Comparison of ENCODE assay signal across 9 cellular contexts in the genomic region with DNA sequence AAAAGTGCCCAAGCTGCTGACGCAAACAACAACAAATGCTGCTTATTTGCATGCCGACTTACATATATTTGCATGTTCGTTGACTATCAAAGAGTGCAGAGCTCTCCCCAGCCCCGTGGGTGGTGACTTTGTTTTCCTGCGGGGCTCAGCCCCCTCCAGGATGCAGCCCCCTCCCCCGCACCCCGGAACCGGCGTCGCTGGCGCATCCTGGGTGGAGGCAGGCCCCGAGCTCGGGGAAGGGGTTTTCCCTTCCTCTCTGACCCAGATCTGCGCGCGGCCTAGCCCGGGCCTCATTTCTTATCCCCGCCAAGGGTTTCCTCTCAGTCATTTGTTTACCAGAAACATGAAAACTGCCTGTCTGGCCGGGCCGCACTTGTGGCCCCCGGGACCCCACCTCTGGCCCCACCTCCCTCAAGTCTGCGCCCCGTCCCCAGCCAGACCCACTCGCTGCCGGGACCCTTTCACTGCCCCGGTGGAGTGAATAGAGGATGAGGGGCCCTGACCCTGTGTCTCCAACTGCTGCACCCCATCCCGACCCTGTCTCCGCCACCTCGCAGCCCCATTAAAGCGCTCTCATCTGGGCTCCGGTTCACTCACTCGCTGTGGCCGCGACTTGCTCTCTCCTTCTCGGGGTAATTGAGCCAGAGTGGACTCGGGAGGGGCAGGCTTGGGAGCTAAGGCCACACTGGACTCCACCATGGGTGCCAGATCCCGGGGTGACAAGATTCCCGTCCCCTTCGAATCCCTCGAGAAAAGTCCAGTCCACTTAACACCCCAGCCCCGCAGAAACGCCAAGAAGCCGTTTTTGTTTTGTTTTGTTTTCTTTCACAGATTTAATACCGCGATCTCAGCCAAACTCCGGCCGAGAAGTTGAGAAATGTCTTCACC. TPM values are rescaled to one million over a fixed set of nuclear protein-coding genes. Genes with fewer than 3 reads are reported as not detected.
DNase-seq lines count a peak whose midpoint lies in the region; ATAC-seq, FAIRE-seq and TF ChIP-seq lines count a peak whose summit lies in the region.
"Had no signal": no experiment of that assay in that cellular context is flagged by ENCODE, and none has a peak within 500 bp of the region (broad histone marks: within the 10 kb centered on the region; RNA-seq: fewer than 3 reads in every experiment).

No MANE protein-coding gene starts in this region.

- H3K36me3 ChIP-seq in KOPT-K1 (ENCODE audit: insufficient read depth, low read length) (no peaks in the 10 kb centered on the region; the same call in 1 of the 2 replicates), kidney (ENCODE audit: control insufficient read depth in 1 of 2, insufficient read depth in 2 of 2, low read length in 2 of 2) (no peaks in the 10 kb centered on the region), small intestine (ENCODE audit: control insufficient read depth in 2 of 2, insufficient read depth in 2 of 2, low read length in 2 of 2) (peaks cover 3 to 6% of the 10 kb centered on the region in 2 donors)
- H3K36me3 ChIP-seq: SJCRH30 had no signal

- TF ChIP-seq CTCF in kidney (IDR thresholded peaks at IDR 0.05; ENCODE audit: borderline replicate concordance, extremely low read depth, insufficient read depth) = no peak

- H3K27ac ChIP-seq in KOPT-K1 (ENCODE audit: low read depth, low read length, poor library complexity, severe bottlenecking) (peak overlapping the region; percentile 47), kidney (ENCODE audit: low read depth in 2 of 2, low read length in 2 of 2) (no peak overlapping the region), small intestine (ENCODE audit: low read depth in 1 of 2, low read length in 1 of 2) (peak overlapping the region in 1 of 2 donors; percentile 77)
- H3K27ac ChIP-seq: SJCRH30 had no signal

- peaks cover 0 to 4% of the 10 kb centered on the region in 2 donors for H3K27me3 ChIP-seq in small intestine (ENCODE audit: control insufficient read depth in 2 of 2, insufficient read depth in 2 of 2, low read length in 2 of 2)
- H3K27me3 ChIP-seq: SJCRH30 had no signal

- ATAC-seq in HG03520 (IDR thresholded peaks at IDR 0.05; ENCODE audit: unreplicated experiment) (no peak), HG02571 (IDR thresholded peaks at IDR 0.05; ENCODE audit: unreplicated experiment) (no peak)

- intact Hi-C loops in kidney (cut with DNase I) = no loop called here

- peak overlapping the region in 1 of 2 donors; percentile 12 for H3K9ac ChIP-seq in kidney (ENCODE audit: low read length in 2 of 2)

- FAIRE-seq in kidney (lab: Jason Lieb, UNC) (no peak), small intestine (lab: Jason Lieb, UNC) (no peak)

- no peaks in the 10 kb centered on the region for H3K4me1 ChIP-seq in kidney (ENCODE audit: control insufficient read depth in 1 of 2, insufficient read depth in 1 of 2, low read depth in 1 of 2, low read length in 2 of 2)
- no peaks in the 10 kb centered on the region for H3K4me1 ChIP-seq in small intestine (ENCODE audit: control insufficient read depth in 2 of 2, insufficient read depth in 1 of 2, low read depth in 1 of 2, low read length in 1 of 2)
- H3K4me1 ChIP-seq: SJCRH30 had no signal

- WGBS in small intestine, 3 donors = 44 to 75% (median 61%) methylated on average over 47 of the region's 47 CpGs

- H3K9me3 ChIP-seq in KOPT-K1 (ENCODE audit: insufficient read depth, low read length, poor library complexity, severe bottlenecking) (no peaks in the 10 kb centered on the region), kidney (ENCODE audit: control insufficient read depth in 1 of 2, low read length in 2 of 2) (no peaks in the 10 kb centered on the region), small intestine (ENCODE audit: control insufficient read depth, low read depth) (no peaks in the 10 kb centered on the region)
- H3K9me3 ChIP-seq: SJCRH30 had no signal

- H3K4me3 ChIP-seq in kidney (ENCODE audit: low read length in 2 of 2) (no peak overlapping the region), small intestine (ENCODE audit: low read depth in 1 of 2, low read length in 2 of 2) (peak overlapping the region in 1 of 2 donors; percentile 24)
- H3K4me3 ChIP-seq: SJCRH30 had no signal

- DNase-seq in activated T-cell treated with anti-CD3 and anti-CD28 coated beads, Interleukin-2, amount 50 U/mL, for 1 hour = peak; percentile 93
- peak; percentile 75 for DNase-seq in kidney
- peak; percentile 83 for DNase-seq in stimulated activated CD8-positive, alpha-beta memory T cell treated with anti-CD3 and anti-CD28 coated beads, Interleukin-4, amount 100 ng/mL, for 48 hours
- DNase-seq in small intestine = no peak
- no peak for DNase-seq in HK-2 (ENCODE audit: unreplicated experiment)
- DNase-seq: SJCRH30 had no signal

RNA-seq across cellular contexts. Expression of gene TNFRSF25, which starts 5.4 kb away (rescaled TPM):
- 13.8 TPM for total RNA-seq in kidney
- 7.6 TPM for polyA plus RNA-seq in kidney (ENCODE audit: insufficient read depth, low read depth, low replicate concordance)
- polyA plus RNA-seq in small intestine = 10 to 100 TPM; 23.0 to 43.2 (median 23.3) TPM

RNA-seq across cellular contexts. Expression of gene PLEKHG5, which starts 30.9 kb away (rescaled TPM):
- total RNA-seq in kidney = 14.0 TPM
- 4.4 TPM for polyA plus RNA-seq in kidney (ENCODE audit: insufficient read depth, low read depth, low replicate concordance)
- polyA plus RNA-seq in small intestine = 10 to 100 TPM in 1 of 3 donors, 1 to 10 TPM in 2; 2.4 to 10.5 (median 3.8) TPM

RNA-seq across cellular contexts. Expression of gene ESPN, which starts 36.0 kb away (rescaled TPM):
- 14.2 TPM for total RNA-seq in kidney
- polyA plus RNA-seq in kidney (ENCODE audit: insufficient read depth, low read depth, low replicate concordance) = 112 TPM
- polyA plus RNA-seq in small intestine = 100 to 1,000 TPM in 2 of 3 donors, 10 to 100 TPM in 1; 83.5 to 336 (median 235) TPM

RNA-seq across cellular contexts. Expression of gene HES2, which starts 40.9 kb away (rescaled TPM):
- 1.3 TPM for total RNA-seq in kidney
- polyA plus RNA-seq in kidney (ENCODE audit: insufficient read depth, low read depth, low replicate concordance) = 1.6 TPM
- polyA plus RNA-seq in small intestine = 1 to 10 TPM in 2 of 3 donors, under 1 TPM in 1; 0.55 to 2.2 (median 1.1) TPM
- total RNA-seq: SJCRH30 had no signal

Comparison
In these comparisons a context has a peak if more than half of its experiments do, and no peak if none do; other contexts are left out.
1. DNase-seq: peak in activated T-cell treated with anti-CD3 and anti-CD28 coated beads, Interleukin-2, amount 50 U/mL, for 1 hour (single experiment), kidney (single experiment) and stimulated activated CD8-positive, alpha-beta memory T cell treated with anti-CD3 and anti-CD28 coated beads, Interleukin-4, amount 100 ng/mL, for 48 hours (single experiment); none in small intestine (single experiment) and HK-2 (single experiment).